8 cellular contexts compared by ENCODE assay signal in the genomic region with DNA sequence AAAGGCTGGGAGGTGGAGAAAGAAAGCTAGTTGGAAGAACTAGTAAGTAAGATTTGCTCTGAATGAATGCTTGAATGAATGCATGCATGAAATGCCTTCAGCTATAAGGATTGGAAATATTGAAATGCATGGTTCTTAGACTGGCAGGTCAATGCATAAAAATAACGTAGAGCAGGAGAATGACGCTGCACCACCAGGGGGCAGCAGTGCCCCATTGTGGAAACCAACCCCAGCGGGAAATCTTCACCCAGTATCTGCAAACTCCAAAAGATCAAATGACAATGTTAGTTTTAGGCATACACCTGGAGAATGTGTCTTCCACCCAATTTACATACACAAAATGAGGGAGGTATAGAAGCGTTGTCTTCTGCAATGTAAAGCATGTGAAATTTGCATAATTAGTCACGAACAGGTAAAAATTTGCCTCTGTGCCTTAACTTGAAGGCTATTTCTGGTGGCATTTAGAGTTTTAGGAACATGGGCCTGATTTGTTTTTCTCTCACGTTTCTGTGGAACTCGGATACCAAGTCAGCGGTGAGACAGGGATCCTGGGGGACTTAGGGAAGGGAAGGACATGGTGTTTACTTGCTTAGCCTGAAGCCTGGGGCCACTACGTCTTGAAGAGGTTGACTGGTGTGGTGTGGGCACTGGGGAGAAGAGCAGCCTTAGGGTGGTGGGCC.
DNase-seq lines count a peak whose midpoint lies in the region; ATAC-seq and TF ChIP-seq lines count a peak whose summit lies in the region.

No MANE protein-coding gene starts in this region.

- TF ChIP-seq POLR2A in adrenal gland (IDR thresholded peaks at IDR 0.05), result no peak

- no peaks in the 10 kb centered on the region for H4K20me1 ChIP-seq in hepatocyte (ENCODE audit: insufficient read depth, poor library complexity, severe bottlenecking)

- H3K79me2 ChIP-seq in hepatocyte, result no peaks in the 10 kb centered on the region

- DNase-seq in GM10248 (ENCODE audit: extremely low spot score), result peak; percentile 69
- DNase-seq in HEK293T (ENCODE audit: extremely low spot score), result peak; percentile 79
- peak; percentile 71 for DNase-seq in NCI-H1092 treated with DMSO at 0.1 percent for 48 hours (lab: John Stamatoyannopoulos, UW)
- peak; percentile 23 to 62 (median 54) for DNase-seq in T-helper 1 cell
- DNase-seq in adrenal gland, result peak; percentile 37 to 88 (median 74)
- DNase-seq in hepatocyte (ENCODE audit: low spot score), result peak; percentile 86
- DNase-seq in stimulated activated CD4-positive, alpha-beta T cell treated with anti-CD3 and anti-CD28 coated beads, Interleukin-12 subunit alpha, Interleukin-12 subunit beta, amount 100 ng/mL, for 4 hours, result peak; percentile 79

- TF ChIP-seq CTCF in GM10248 (IDR thresholded peaks at IDR 0.05; ENCODE audit: control extremely low read depth, extremely low read depth, low read depth, missing control alignments) (peak; percentile 86), adrenal gland (IDR thresholded peaks at IDR 0.05) (peak; percentile 80 to 99 (median 88)), hepatocyte (IDR thresholded peaks at IDR 0.05; ENCODE audit: poor library complexity) (peak; percentile 93)

- no peak overlapping the region for H3K4me2 ChIP-seq in hepatocyte

- CTCF ChIA-PET in GM10248 (lab: Yijun Ruan, JAX), result interaction anchor here (0.7 to 5.2 kb wide), 18 partner anchors 10 to 1257 kb away, joined by 3 to 44 read pairs (median 4); partner anchors contain the start of gene KCNH1
- CTCF ChIA-PET in HEK293T (lab: Yijun Ruan, JAX), result interaction anchor here (0.5 to 2.1 kb wide), 5 partner anchors 9 to 732 kb away, joined by 3 to 7 read pairs (median 6); partner anchors contain the start of gene KCNH1

- intact Hi-C loops in adrenal gland (cut with DNase I), result loop anchor here in 1 of 2 donors (10.0 kb wide), 2 partner anchors 263 to 727 kb away; partner anchors contain the start of gene KCNH1

- 23 to 26% (median 25%) methylated on average over 9 of the region's 9 CpGs for WGBS in adrenal gland, 4 donors
- 20% methylated on average over 9 of the region's 9 CpGs for WGBS in hepatocyte (ENCODE audit: low lambda C conversion rate, missing lambda C conversion rate)

- no peak overlapping the region for H2AFZ ChIP-seq in hepatocyte

- H3K4me3 ChIP-seq in adrenal gland (no peak overlapping the region), hepatocyte (no peak overlapping the region)

- no peak for ATAC-seq in GM21381 (IDR thresholded peaks at IDR 0.05; ENCODE audit: unreplicated experiment)

- H3K27ac ChIP-seq in adrenal gland (no peak overlapping the region), hepatocyte (no peak overlapping the region)

- H3K27me3 ChIP-seq in adrenal gland, result no peaks in the 10 kb centered on the region
- H3K27me3 ChIP-seq in hepatocyte, result no peaks in the 10 kb centered on the region

- no peaks in the 10 kb centered on the region for H3K9me3 ChIP-seq in adrenal gland (replicated peaks in 1 of 3)
- H3K9me3 ChIP-seq in hepatocyte (ENCODE audit: low read depth), result no peaks in the 10 kb centered on the region

- POLR2A ChIA-PET in GM10248 (lab: Yijun Ruan, JAX), result no interaction called here
- POLR2A ChIA-PET in HEK293T (lab: Yijun Ruan, JAX), result no interaction called here

- no peaks in the 10 kb centered on the region for H3K9me2 ChIP-seq in hepatocyte (replicated peaks; ENCODE audit: insufficient read depth)

- H3K4me1 ChIP-seq in adrenal gland (replicated peaks in 1 of 2) (no peaks in the 10 kb centered on the region), hepatocyte (ENCODE audit: insufficient read depth) (no peaks in the 10 kb centered on the region)

- no peaks in the 10 kb centered on the region for H3K36me3 ChIP-seq in adrenal gland (replicated peaks in 1 of 2)
- H3K36me3 ChIP-seq in hepatocyte (replicated peaks; ENCODE audit: insufficient read depth, low read depth), result no peaks in the 10 kb centered on the region

TF ChIP-seq in HEK293T, 16 proteins besides CTCF, POLR2A, EP300 and RAD21:
- TF ChIP-seq PKNOX1 (IDR thresholded peaks at IDR 0.05) (peak; percentile 61; the same call in 1 of the 2 replicates), CTBP1 (IDR thresholded peaks at IDR 0.05; ENCODE audit: borderline replicate concordance) (no peak)
